In genomic region chr13:81697826-81698225, GRCh38 we compare ENCODE assay signal across 8 cellular contexts.
"Had no signal": no experiment of that assay in that cellular context is flagged by ENCODE, and none has a peak within 500 bp of the region (broad histone marks: within the 10 kb centered on the region; RNA-seq: fewer than 3 reads in every experiment).

No MANE protein-coding gene starts in this region.

- DNase-seq: IMR-90, KBM-7, KG1 had no signal

- ATAC-seq: HepG2, K562 had no signal

- H3K27ac ChIP-seq: HL-60, KMS-11 had no signal

- H3K36me3 Mint-ChIP-seq: IgD-negative memory B cell had no signal

- H3K4me3 Mint-ChIP-seq: IgD-negative memory B cell had no signal

- H3K27ac Mint-ChIP-seq: IgD-negative memory B cell had no signal

- H3K4me3 ChIP-seq: K562 had no signal

- H3K27me3 Mint-ChIP-seq: IgD-negative memory B cell had no signal

- H3K4me2 ChIP-seq: KMS-11 had no signal

- H3K4me1 Mint-ChIP-seq: IgD-negative memory B cell had no signal

- H3K9ac ChIP-seq: KMS-11 had no signal
